In the genomic region with DNA sequence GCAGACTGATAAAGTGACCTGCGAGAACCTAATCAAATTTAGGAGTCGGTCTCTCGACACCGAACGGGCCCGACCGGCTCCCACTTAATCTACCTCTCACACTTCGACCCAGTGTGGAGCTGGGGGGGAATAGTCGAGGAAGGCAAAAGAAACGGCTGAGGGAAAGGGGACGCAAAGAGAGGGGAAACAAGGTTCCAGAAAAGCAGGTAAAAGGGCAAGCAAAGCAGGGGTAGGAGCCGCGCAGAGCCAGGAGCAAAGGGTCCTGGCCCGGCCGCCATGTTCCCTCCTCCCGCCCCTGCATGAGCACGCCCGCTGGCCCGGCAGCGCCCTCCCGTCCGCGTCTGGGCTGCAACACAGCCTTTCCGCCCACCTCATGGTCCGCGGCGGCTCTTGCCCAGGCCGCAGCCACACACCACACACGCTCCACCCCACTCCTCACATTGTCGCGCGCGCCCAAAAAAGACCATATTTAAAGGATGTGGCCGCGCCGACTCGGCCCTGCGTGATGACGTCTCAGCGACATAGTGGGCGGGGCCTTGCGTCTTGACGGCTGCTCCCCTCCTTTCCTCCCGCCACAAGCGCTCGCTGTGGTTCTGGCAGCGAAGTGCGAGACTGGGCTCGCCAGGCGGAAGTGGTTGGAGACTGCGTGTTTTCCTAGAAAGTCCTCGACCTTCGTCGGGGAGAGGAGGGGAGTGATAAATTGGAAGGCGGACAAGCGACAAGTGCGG, we compare ENCODE assay signal across 8 cellular contexts.
DNase-seq lines count a peak whose midpoint lies in the region; ATAC-seq, FAIRE-seq and TF ChIP-seq lines count a peak whose summit lies in the region.

A gene with protein sequence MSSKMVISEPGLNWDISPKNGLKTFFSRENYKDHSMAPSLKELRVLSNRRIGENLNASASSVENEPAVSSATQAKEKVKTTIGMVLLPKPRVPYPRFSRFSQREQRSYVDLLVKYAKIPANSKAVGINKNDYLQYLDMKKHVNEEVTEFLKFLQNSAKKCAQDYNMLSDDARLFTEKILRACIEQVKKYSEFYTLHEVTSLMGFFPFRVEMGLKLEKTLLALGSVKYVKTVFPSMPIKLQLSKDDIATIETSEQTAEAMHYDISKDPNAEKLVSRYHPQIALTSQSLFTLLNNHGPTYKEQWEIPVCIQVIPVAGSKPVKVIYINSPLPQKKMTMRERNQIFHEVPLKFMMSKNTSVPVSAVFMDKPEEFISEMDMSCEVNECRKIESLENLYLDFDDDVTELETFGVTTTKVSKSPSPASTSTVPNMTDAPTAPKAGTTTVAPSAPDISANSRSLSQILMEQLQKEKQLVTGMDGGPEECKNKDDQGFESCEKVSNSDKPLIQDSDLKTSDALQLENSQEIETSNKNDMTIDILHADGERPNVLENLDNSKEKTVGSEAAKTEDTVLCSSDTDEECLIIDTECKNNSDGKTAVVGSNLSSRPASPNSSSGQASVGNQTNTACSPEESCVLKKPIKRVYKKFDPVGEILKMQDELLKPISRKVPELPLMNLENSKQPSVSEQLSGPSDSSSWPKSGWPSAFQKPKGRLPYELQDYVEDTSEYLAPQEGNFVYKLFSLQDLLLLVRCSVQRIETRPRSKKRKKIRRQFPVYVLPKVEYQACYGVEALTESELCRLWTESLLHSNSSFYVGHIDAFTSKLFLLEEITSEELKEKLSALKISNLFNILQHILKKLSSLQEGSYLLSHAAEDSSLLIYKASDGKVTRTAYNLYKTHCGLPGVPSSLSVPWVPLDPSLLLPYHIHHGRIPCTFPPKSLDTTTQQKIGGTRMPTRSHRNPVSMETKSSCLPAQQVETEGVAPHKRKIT (minus strand): TSS at position 510 of the 728 bp plus-strand sequence. CDS start 1,165 bp downstream, outside the sequence.

- ATAC-seq in GM19025 (IDR thresholded peaks at IDR 0.05; ENCODE audit: low read depth, unreplicated experiment) (peak; percentile 84), HG03342 (IDR thresholded peaks at IDR 0.05; ENCODE audit: unreplicated experiment) (peak; percentile 86)
- ATAC-seq in activated CD4-positive, CD25-positive, alpha-beta regulatory T cell treated with anti-CD3 and anti-CD28 coated beads, Interleukin-2, amount 50 U/mL, for 24 hours, result peak; percentile 92 to 96

- no peak; the same call in none of the 2 replicates for TF ChIP-seq CTCF in AG09319 (IDR thresholded peaks at IDR 0.05; ENCODE audit: low read depth, low read length)

- peak; percentile 21 for FAIRE-seq in islet of Langerhans (lab: Jason Lieb, UNC)

- peak; percentile 82 for DNase-seq in AG09319 (ENCODE audit: extremely low read depth, low read depth)
- DNase-seq in NCI-H446 (lab: John Stamatoyannopoulos, UW), result peak; percentile 91 to 92
- peak; percentile 92 for DNase-seq in cerebellar cortex (ENCODE audit: low spot score)
- DNase-seq in stimulated activated CD4-positive, alpha-beta T cell treated with anti-CD3 and anti-CD28 coated beads, Interleukin-12 subunit alpha, Interleukin-12 subunit beta, amount 100 ng/mL, for 4 hours, result peak; percentile 94

Comparison
In these comparisons a context has a peak if more than half of its experiments do, and no peak if none do; other contexts are left out.
1. Peak in every context shown above with its lines: DNase-seq and ATAC-seq.